In genomic region chr10:23693398-23693797, GRCh38 we compare ENCODE assay signal across 13 cellular contexts.
DNase-seq lines count a peak whose midpoint lies in the region; TF ChIP-seq lines count a peak whose summit lies in the region.
"Had no signal": no experiment of that assay in that cellular context is flagged by ENCODE, and none has a peak within 500 bp of the region (broad histone marks: within the 10 kb centered on the region; RNA-seq: fewer than 3 reads in every experiment).

No MANE protein-coding gene starts in this region.

- no peak for TF ChIP-seq POLR2A in spleen (IDR thresholded peaks at IDR 0.05)

- H3K9me3 ChIP-seq in iPS-20b (ENCODE audit: insufficient read depth, low read depth, low read length) (no peaks in the 10 kb centered on the region), spleen (no peaks in the 10 kb centered on the region)
- H3K9me3 ChIP-seq: ascending aorta, suprapubic skin had no signal

- H3K4me3 ChIP-seq in iPS-20b (ENCODE audit: low read length) = peak overlapping the region; percentile 80
- H3K4me3 ChIP-seq in spleen = peak overlapping the region in 7 of 8 donors; percentile 11 to 70 (median 54)
- H3K4me3 ChIP-seq: ascending aorta had no signal

- H3K9ac ChIP-seq in iPS-20b (ENCODE audit: low read depth, low read length) = no peak overlapping the region

- peak overlapping the region; percentile 9 for H3K4me3 Mint-ChIP-seq in activated naive CD4-positive, alpha-beta T cell treated with anti-CD3 and anti-CD28 coated beads for 36 hours

- H3K4me1 Mint-ChIP-seq in activated naive CD4-positive, alpha-beta T cell treated with anti-CD3 and anti-CD28 coated beads for 36 hours (ENCODE audit: low read depth) = peaks cover 25% of the 10 kb centered on the region

- no peaks in the 10 kb centered on the region; the same call in 1 of the 2 replicates for H3K4me1 ChIP-seq in iPS-20b (ENCODE audit: insufficient read depth, low read length)
- H3K4me1 ChIP-seq in spleen = peaks cover 0 to 35% (median 18%) of the 10 kb centered on the region in 6 donors

- peak; percentile 39 for DNase-seq in activated naive CD4-positive, alpha-beta T cell treated with anti-CD3 and anti-CD28 coated beads for 36 hours
- no peak for DNase-seq in activated naive CD4-positive, alpha-beta T cell (lab: John Stamatoyannopoulos, UW)
- DNase-seq in RPMI7951 (ENCODE audit: low read depth) (peak; percentile 9), spleen (peak; percentile 77), mesenteric fat pad (ENCODE audit: low spot score) (no peak), NCI-H510A treated with DMSO at 0.1 percent for 48 hours (lab: John Stamatoyannopoulos, UW) (no peak), NCI-H1048 (lab: John Stamatoyannopoulos, UW) (no peak)
- DNase-seq: NCI-H82, occipital lobe, SW 1271 had no signal

- no peaks in the 10 kb centered on the region for H3K9me3 Mint-ChIP-seq in activated naive CD4-positive, alpha-beta T cell treated with anti-CD3 and anti-CD28 coated beads for 36 hours

- peaks cover 58% of the 10 kb centered on the region for H3K27me3 Mint-ChIP-seq in activated naive CD4-positive, alpha-beta T cell treated with anti-CD3 and anti-CD28 coated beads for 36 hours (ENCODE audit: low read depth)

- WGBS in spleen, 5 donors = 2 to 6% (median 3%) methylated on average over 24 to 26 of the region's 26 CpGs

- H3K36me3 ChIP-seq in iPS-20b (ENCODE audit: insufficient read depth, low read depth, low read length) = no peaks in the 10 kb centered on the region
- H3K36me3 ChIP-seq in spleen = no peaks in the 10 kb centered on the region
- H3K36me3 ChIP-seq: ascending aorta, suprapubic skin had no signal

- H3K27ac Mint-ChIP-seq in activated naive CD4-positive, alpha-beta T cell treated with anti-CD3 and anti-CD28 coated beads for 36 hours = no peak overlapping the region

- CTCF ChIA-PET in activated naive CD4-positive, alpha-beta T cell treated with anti-CD3 and anti-CD28 coated beads for 36 hours (lab: Charles Lee) = interaction anchor here (0.6 to 1.0 kb wide), 3 partner anchors 9 to 187 kb away, joined by 3 to 5 read pairs (median 4); no protein-coding TSS in a partner anchor

- H3K27ac ChIP-seq in iPS-20b (ENCODE audit: low read length) = no peak overlapping the region
- H3K27ac ChIP-seq in spleen = no peak overlapping the region
- H3K27ac ChIP-seq: ascending aorta, suprapubic skin had no signal

- intact Hi-C loops in activated naive CD4-positive, alpha-beta T cell treated with anti-CD3 and anti-CD28 coated beads for 36 hours (cut with micrococcal nuclease) = no loop called here
- intact Hi-C loops in spleen (cut with DNase I; ENCODE audit: low total_unique reads) = no loop called here

- H3K36me3 Mint-ChIP-seq in activated naive CD4-positive, alpha-beta T cell treated with anti-CD3 and anti-CD28 coated beads for 36 hours (ENCODE audit: low read depth) = no peaks in the 10 kb centered on the region

- peak in 5 of 11 experiments; percentile 14 to 38 (median 34) for TF ChIP-seq CTCF in spleen (IDR thresholded peaks at IDR 0.05 in 8 of 11, conservative IDR thresholded peaks at IDR 0.05 in 3 of 11)

- peaks cover 96% of the 10 kb centered on the region for H3K27me3 ChIP-seq in iPS-20b (ENCODE audit: insufficient read depth, low read length)
- peaks cover 0 to 57% (median 35%) of the 10 kb centered on the region in 7 donors for H3K27me3 ChIP-seq in spleen (replicated peaks in 1 of 7)
- H3K27me3 ChIP-seq: ascending aorta had no signal

Comparison
In these comparisons a context has a peak if more than half of its experiments do, and no peak if none do; other contexts are left out.
1. DNase-seq: peak in activated naive CD4-positive, alpha-beta T cell treated with anti-CD3 and anti-CD28 coated beads for 36 hours (single experiment), RPMI7951 (single experiment) and spleen (single experiment); none in activated naive CD4-positive, alpha-beta T cell (0 of 4), mesenteric fat pad (single experiment), NCI-H510A treated with DMSO at 0.1 percent for 48 hours (single experiment) and NCI-H1048 (single experiment).